In the genomic region with DNA sequence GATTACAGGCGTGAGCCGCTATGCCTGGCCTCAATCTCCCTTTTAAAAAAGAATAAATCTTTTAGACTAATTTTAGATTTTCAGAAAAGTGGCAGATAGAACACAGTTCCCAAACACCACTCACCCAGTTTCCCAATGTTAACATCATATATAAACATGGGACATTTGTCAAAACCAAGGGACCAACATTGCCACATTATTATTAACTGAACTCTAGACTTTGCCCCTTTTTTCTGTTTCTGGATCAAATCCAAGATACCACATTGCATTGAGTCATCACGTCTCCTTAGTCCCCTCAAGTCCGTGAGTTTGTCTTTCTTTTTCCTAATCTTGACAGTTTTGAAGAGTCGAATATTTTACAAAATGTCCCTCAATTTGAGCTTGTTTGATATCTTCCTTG, we compare ENCODE assay signal across 14 cellular contexts. TPM values are rescaled to one million over a fixed set of nuclear protein-coding genes. Genes with fewer than 3 reads are reported as not detected.
DNase-seq lines count a peak whose midpoint lies in the region; ATAC-seq and TF ChIP-seq lines count a peak whose summit lies in the region.
"Had no signal": no experiment of that assay in that cellular context is flagged by ENCODE, and none has a peak within 500 bp of the region (broad histone marks: within the 10 kb centered on the region; RNA-seq: fewer than 3 reads in every experiment).

No MANE protein-coding gene starts in this region.

- peaks cover 13% of the 10 kb centered on the region for H3K79me2 ChIP-seq in osteoblast (ENCODE audit: insufficient read depth, low read length)

- H3K27ac ChIP-seq in endodermal cell (ENCODE audit: low read depth, low read length) (no peak overlapping the region), osteoblast (ENCODE audit: low read depth, low read length) (no peak overlapping the region)
- H3K27ac ChIP-seq: 22Rv1, skin epidermis had no signal

- no peaks in the 10 kb centered on the region for H4K20me1 ChIP-seq in osteoblast (ENCODE audit: insufficient read depth, low read length)

- H3K4me1 Mint-ChIP-seq in T-helper 1 cell treated with Interleukin-12 subunit alpha and Interleukin-12 subunit beta and Interleukin-4 antibody, amounts not matched to agents 30 μg/mL and 1 μg/mL, for 36 hours (ENCODE audit: low read depth): peaks cover 18% of the 10 kb centered on the region
- H3K4me1 Mint-ChIP-seq in endodermal cell: peaks cover 3% of the 10 kb centered on the region

- no peaks in the 10 kb centered on the region for H3K9me3 Mint-ChIP-seq in T-helper 1 cell treated with Interleukin-12 subunit alpha and Interleukin-12 subunit beta and Interleukin-4 antibody, amounts not matched to agents 30 μg/mL and 1 μg/mL, for 36 hours
- H3K9me3 Mint-ChIP-seq in endodermal cell: no peaks in the 10 kb centered on the region

- H3K9ac ChIP-seq in endodermal cell (ENCODE audit: extremely low read depth, low read length, poor library complexity, severe bottlenecking): no peak overlapping the region

- no peak overlapping the region for H3K4me2 ChIP-seq in osteoblast (ENCODE audit: insufficient read depth, low read length)

- no peak overlapping the region for H3K27ac Mint-ChIP-seq in T-helper 1 cell treated with Interleukin-12 subunit alpha and Interleukin-12 subunit beta and Interleukin-4 antibody, amounts not matched to agents 30 μg/mL and 1 μg/mL, for 36 hours
- H3K27ac Mint-ChIP-seq in endodermal cell: peak overlapping the region; percentile 29

- 94 to 98% methylated on average over 4 to 5 of the region's 5 CpGs for WGBS in endodermal cell (ENCODE audit: insufficient coverage in 1 of 2, insufficient read length in 1 of 2), 2 experiments

- H3K4me3 ChIP-seq in endodermal cell (ENCODE audit: low read length): no peak overlapping the region
- no peak overlapping the region for H3K4me3 ChIP-seq in osteoblast (ENCODE audit: insufficient read depth, low read length)
- H3K4me3 ChIP-seq: skin epidermis had no signal

- peaks cover 6% of the 10 kb centered on the region for H3K36me3 Mint-ChIP-seq in T-helper 1 cell treated with Interleukin-12 subunit alpha and Interleukin-12 subunit beta and Interleukin-4 antibody, amounts not matched to agents 30 μg/mL and 1 μg/mL, for 36 hours (ENCODE audit: low read depth)
- no peaks in the 10 kb centered on the region for H3K36me3 Mint-ChIP-seq in endodermal cell (ENCODE audit: low read depth)

- H3K36me3 ChIP-seq in endodermal cell (ENCODE audit: control insufficient read depth, insufficient read depth, low read length) (no peaks in the 10 kb centered on the region), osteoblast (ENCODE audit: insufficient read depth, low read length) (no peaks in the 10 kb centered on the region)

- H3K27me3 ChIP-seq in endodermal cell (ENCODE audit: control insufficient read depth, insufficient read depth, low read length, poor library complexity, severe bottlenecking): no peaks in the 10 kb centered on the region
- H3K27me3 ChIP-seq in osteoblast (ENCODE audit: insufficient read depth, low read length): no peaks in the 10 kb centered on the region

- H3K4me3 Mint-ChIP-seq in T-helper 1 cell treated with Interleukin-12 subunit alpha and Interleukin-12 subunit beta and Interleukin-4 antibody, amounts not matched to agents 30 μg/mL and 1 μg/mL, for 36 hours: peak overlapping the region; percentile 7
- no peak overlapping the region for H3K4me3 Mint-ChIP-seq in endodermal cell

- no peaks in the 10 kb centered on the region for H3K27me3 Mint-ChIP-seq in T-helper 1 cell treated with Interleukin-12 subunit alpha and Interleukin-12 subunit beta and Interleukin-4 antibody, amounts not matched to agents 30 μg/mL and 1 μg/mL, for 36 hours (ENCODE audit: low read depth)
- H3K27me3 Mint-ChIP-seq in endodermal cell (ENCODE audit: insufficient read depth): no peaks in the 10 kb centered on the region

- H2AFZ ChIP-seq in osteoblast (ENCODE audit: low read length): no peak overlapping the region

- DNase-seq in T-helper 1 cell (no peak), RKO (ENCODE audit: low spot score) (peak; percentile 21), endodermal cell (no peak), osteoblast (ENCODE audit: insufficient read length, low spot score, missing footprints) (peak; percentile 3), SIG-M5 treated with dmso at 0.1 percent for 504 hours (lab: John Stamatoyannopoulos, UW; ENCODE audit: unreplicated experiment) (no peak), anterior cingulate cortex (lab: John Stamatoyannopoulos, UW) (no peak)
- DNase-seq: NCI-H1092, NCI-H226, substantia nigra had no signal

- no peaks in the 10 kb centered on the region for H3K4me1 ChIP-seq in endodermal cell (ENCODE audit: control insufficient read depth, insufficient read depth, low read length)
- H3K4me1 ChIP-seq in osteoblast (ENCODE audit: insufficient read depth, low read length): no peaks in the 10 kb centered on the region

- ATAC-seq in HG03108 (IDR thresholded peaks at IDR 0.05; ENCODE audit: unreplicated experiment): no peak

- TF ChIP-seq CTCF in endodermal cell (conservative IDR thresholded peaks at IDR 0.05) (no peak), osteoblast (IDR thresholded peaks at IDR 0.05; ENCODE audit: extremely low read depth, low read depth, low read length) (no peak)

- no peaks in the 10 kb centered on the region for H3K9me3 ChIP-seq in endodermal cell (ENCODE audit: control insufficient read depth, low read length)
- H3K9me3 ChIP-seq in osteoblast (ENCODE audit: low read depth, low read length): no peaks in the 10 kb centered on the region
- H3K9me3 ChIP-seq: Caco-2 had no signal

RNA-seq across cellular contexts. Expression of gene C2orf42, which starts 2.4 kb away (rescaled TPM):
- total RNA-seq in endodermal cell: 10 to 100 TPM; 12.3 to 16.5 TPM
- 8.7 TPM for polyA plus RNA-seq in endodermal cell (2013, experiment 1 of 2)
- 11.0 TPM for polyA plus RNA-seq in endodermal cell (2013, experiment 2 of 2)
- total RNA-seq in osteoblast: 24.5 and 25.0 TPM in 2 replicates

RNA-seq across cellular contexts. Expression of gene TIA1, which starts 60.0 kb away (rescaled TPM):
- total RNA-seq in endodermal cell: 100 to 1,000 TPM; 217 to 256 TPM
- polyA plus RNA-seq in endodermal cell (2013, experiment 1 of 2): 249 TPM
- 236 TPM for polyA plus RNA-seq in endodermal cell (2013, experiment 2 of 2)
- 87.6 and 92.5 TPM in 2 replicates for total RNA-seq in osteoblast

Comparison
In these comparisons a context has a peak if more than half of its experiments do, and no peak if none do; other contexts are left out.
1. DNase-seq: peak in RKO (single experiment) and osteoblast (single experiment); none in T-helper 1 cell (0 of 5), endodermal cell (single experiment), SIG-M5 treated with dmso at 0.1 percent for 504 hours (single experiment) and anterior cingulate cortex (0 of 58).